1 cellular context compared by ENCODE assay signal in the genomic region with DNA sequence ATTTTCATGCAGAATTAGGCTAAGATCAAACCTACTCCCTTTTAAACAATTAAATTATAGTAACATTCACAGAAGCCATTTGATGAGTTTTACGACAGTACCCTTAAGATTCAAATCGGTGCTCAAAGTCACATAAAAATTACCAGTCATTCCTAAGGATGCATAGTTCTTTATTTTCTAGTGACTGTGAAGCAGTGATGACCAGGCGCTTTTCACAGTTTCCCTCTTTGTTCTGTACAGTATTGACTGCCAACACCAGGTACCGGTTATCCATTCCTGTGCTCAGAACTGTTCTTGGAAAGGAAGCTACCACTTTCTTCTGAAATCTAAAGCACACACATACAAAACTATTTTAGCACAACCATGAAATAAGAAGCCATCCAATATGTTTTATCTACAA.
TF ChIP-seq lines count a peak whose summit lies in the region.

No MANE protein-coding gene starts in this region.

TF ChIP-seq in endothelial cell of umbilical vein, 7 proteins besides CTCF, POLR2A, EP300 and RAD21:
- TF ChIP-seq GATA2 (IDR thresholded peaks at IDR 0.05; ENCODE audit: insufficient read depth, insufficient read length, low read depth, low read length) (no peak), MYC (IDR thresholded peaks at IDR 0.05; ENCODE audit: low read depth, low read length) (no peak), JUN (IDR thresholded peaks at IDR 0.05; ENCODE audit: borderline replicate concordance, insufficient read depth, insufficient read length, low read depth) (no peak), POLR2AphosphoS5 (IDR thresholded peaks at IDR 0.05; ENCODE audit: insufficient read depth, low read depth, low read length) (no peak), FOS (IDR thresholded peaks at IDR 0.05; ENCODE audit: borderline replicate concordance, insufficient read depth, low read length) (no peak), EZH2 (IDR thresholded peaks at IDR 0.05; ENCODE audit: borderline replicate concordance, low read depth, low read length, severe bottlenecking) (no peak)
- TF ChIP-seq, protein P1, sequence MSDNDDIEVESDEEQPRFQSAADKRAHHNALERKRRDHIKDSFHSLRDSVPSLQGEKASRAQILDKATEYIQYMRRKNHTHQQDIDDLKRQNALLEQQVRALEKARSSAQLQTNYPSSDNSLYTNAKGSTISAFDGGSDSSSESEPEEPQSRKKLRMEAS (IDR thresholded peaks at IDR 0.05; ENCODE audit: insufficient read depth, insufficient read length): no peak
